ENCODE assay signal across 8 cellular contexts in the genomic region with DNA sequence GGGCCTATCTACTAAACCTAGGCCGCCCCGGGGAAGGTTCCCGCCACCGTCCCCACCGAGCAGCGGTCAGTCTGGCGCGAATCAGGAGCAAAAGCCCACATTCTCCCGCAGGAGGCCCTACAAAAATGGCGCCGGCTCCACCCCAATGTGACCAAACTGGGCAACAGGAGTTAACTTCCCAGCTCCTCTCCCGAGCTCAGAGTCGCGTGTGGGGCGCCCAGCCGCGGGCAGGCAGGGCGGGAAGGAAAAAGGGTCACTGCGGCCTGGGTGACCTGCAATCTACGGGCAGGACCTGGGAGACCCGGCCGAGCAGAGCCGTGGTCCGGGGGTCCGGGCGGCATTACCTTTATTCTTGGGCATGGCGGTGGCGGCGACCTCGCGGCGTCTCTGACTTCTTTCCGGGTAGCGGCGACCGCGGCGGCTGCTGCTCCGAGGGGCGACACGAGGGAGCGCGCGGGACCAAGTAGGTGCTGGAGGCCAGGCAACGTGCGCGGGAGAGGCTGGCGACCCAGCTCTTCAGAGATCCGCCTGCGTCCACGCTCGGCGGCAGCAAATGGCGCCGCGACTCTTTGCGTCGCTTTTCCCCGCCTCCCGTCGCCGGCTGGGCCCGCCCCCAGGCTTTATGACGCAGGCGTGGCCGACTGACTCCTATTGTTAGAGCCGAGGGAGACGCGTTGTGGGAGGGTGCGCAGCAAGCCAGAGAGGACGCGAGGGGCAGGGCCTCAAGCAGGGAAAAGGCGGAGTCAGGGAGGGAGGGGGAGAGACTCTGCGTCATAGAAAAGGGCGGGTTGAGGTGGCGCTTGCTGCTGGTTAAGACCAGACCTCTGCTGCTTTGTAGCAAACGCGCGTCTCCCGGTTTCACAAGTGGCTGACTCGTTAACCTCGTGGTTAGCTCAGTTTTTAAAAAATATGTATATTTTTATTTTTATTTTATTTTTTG.
DNase-seq lines count a peak whose midpoint lies in the region; ATAC-seq lines count a peak whose summit lies in the region.

A gene with protein sequence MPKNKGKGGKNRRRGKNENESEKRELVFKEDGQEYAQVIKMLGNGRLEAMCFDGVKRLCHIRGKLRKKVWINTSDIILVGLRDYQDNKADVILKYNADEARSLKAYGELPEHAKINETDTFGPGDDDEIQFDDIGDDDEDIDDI (minus strand): TSS at position 558 of the 940 bp plus-strand sequence. CDS start 198 bp downstream, at position 360.

- DNase-seq in AG08396 (ENCODE audit: low spot score) (peak; percentile 94), NCI-H345 treated with DMSO at 0.1 percent for 48 hours (lab: John Stamatoyannopoulos, UW; ENCODE audit: unreplicated experiment) (peak; percentile 90), inferior parietal cortex (ENCODE audit: extremely low spot score) (peak; percentile 92)
- DNase-seq in activated CD4-positive, CD25-positive, alpha-beta regulatory T cell (lab: John Stamatoyannopoulos, UW), result peak; percentile 74 to 90 (median 86)
- DNase-seq in central memory CD4-positive, alpha-beta T cell, result peak; percentile 100
- DNase-seq in stimulated activated CD4-positive, alpha-beta T cell treated with anti-CD3 and anti-CD28 coated beads, Interleukin-12 subunit alpha, Interleukin-12 subunit beta, amount 100 ng/mL, for 24 hours (ENCODE audit: low read depth in 2 of 2), result peak; percentile 87 to 90

- ATAC-seq in GM19023 (IDR thresholded peaks at IDR 0.05; ENCODE audit: unreplicated experiment), result peak; percentile 99
- ATAC-seq in HG03280 (IDR thresholded peaks at IDR 0.05; ENCODE audit: unreplicated experiment), result peak; percentile 99

Comparison
In these comparisons a context has a peak if more than half of its experiments do, and no peak if none do; other contexts are left out.
1. Peak in every context shown above with its lines: DNase-seq and ATAC-seq.